9 cellular contexts compared by ENCODE assay signal in the genomic region with DNA sequence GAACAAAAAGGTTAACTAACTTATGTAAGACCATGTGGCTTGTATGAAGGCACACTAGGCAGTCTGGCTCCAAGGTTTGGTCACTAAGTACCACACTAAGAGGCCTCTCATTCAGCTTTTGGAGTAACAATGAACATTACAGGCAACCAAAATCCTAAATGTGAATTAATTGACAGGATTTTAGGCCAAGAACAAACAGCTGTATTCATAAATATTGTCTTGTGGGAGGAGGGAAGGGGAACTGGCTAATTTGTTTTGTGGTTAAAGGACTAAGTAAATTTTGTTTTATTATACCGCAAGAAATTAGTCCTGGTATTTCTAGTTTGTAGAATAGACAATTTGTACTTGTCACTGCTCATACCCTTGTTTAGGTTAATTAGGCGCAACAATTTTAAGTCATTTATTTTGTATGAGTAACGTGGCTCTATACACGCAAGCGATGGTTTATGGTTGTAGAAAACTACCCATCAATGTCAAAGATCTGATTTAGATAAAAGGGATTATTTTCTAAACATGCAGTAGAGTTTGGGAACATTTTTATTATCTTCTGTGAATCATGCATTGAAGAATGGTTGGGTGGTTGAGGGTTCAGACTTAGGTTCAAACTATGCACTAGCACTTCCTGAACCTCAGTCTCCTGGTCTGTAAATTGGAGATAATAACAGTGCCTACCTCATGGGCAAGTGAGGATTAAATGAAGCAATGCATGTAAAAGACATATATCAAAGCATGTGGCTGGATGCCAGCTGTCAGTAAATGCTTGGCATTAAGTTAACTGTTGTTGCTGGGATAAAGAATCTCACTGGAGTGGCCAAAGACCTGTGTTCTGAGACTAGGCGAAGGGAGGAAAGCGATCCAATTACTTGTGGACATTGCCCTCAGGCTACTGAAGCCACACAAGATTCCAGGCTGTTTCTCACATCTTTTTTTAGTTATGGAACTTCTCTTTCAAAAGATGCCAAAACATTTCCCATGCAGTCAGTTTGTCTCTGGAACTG. TPM values are rescaled to one million over a fixed set of nuclear protein-coding genes. Genes with fewer than 3 reads are reported as not detected.
DNase-seq lines count a peak whose midpoint lies in the region; ATAC-seq and TF ChIP-seq lines count a peak whose summit lies in the region.
"Had no signal": no experiment of that assay in that cellular context is flagged by ENCODE, and none has a peak within 500 bp of the region (broad histone marks: within the 10 kb centered on the region; RNA-seq: fewer than 3 reads in every experiment).

No MANE protein-coding gene starts in this region.

- H3K9me3 Mint-ChIP-seq in activated T-helper 2 cell treated with anti-CD3 and anti-CD28 coated beads, Interferon-gamma antibody, Interleukin-2, Interleukin-4, amounts not matched to agents 10 μg/mL and 5 μg/mL and 100 μg/mL, durations not matched to agents 14 hours and 24 hours and 36 hours = no peaks in the 10 kb centered on the region
- no peaks in the 10 kb centered on the region for H3K9me3 Mint-ChIP-seq in natural killer cell

- ATAC-seq in natural killer cell = no peak

- no peaks in the 10 kb centered on the region for H3K36me3 ChIP-seq in effector memory CD4-positive, alpha-beta T cell (ENCODE audit: control insufficient read depth, insufficient read depth, low read length)

- peaks cover 21% of the 10 kb centered on the region for H3K4me1 Mint-ChIP-seq in activated T-helper 2 cell treated with anti-CD3 and anti-CD28 coated beads, Interferon-gamma antibody, Interleukin-2, Interleukin-4, amounts not matched to agents 10 μg/mL and 5 μg/mL and 100 μg/mL, durations not matched to agents 14 hours and 24 hours and 36 hours (ENCODE audit: low read depth)
- peaks cover 31 to 34% of the 10 kb centered on the region in 2 donors for H3K4me1 Mint-ChIP-seq in natural killer cell

- H3K27me3 ChIP-seq in effector memory CD4-positive, alpha-beta T cell (replicated peaks; ENCODE audit: control insufficient read depth, insufficient read depth, low read length, poor library complexity, severe bottlenecking) = no peaks in the 10 kb centered on the region

- H3K27me3 Mint-ChIP-seq in activated T-helper 2 cell treated with anti-CD3 and anti-CD28 coated beads, Interferon-gamma antibody, Interleukin-2, Interleukin-4, amounts not matched to agents 10 μg/mL and 5 μg/mL and 100 μg/mL, durations not matched to agents 14 hours and 24 hours and 36 hours (ENCODE audit: low read depth) = peaks cover 24% of the 10 kb centered on the region
- H3K27me3 Mint-ChIP-seq in natural killer cell (ENCODE audit: low read depth in 2 of 2) = peaks cover 0 to 16% of the 10 kb centered on the region in 2 donors

- H3K9me3 ChIP-seq in effector memory CD4-positive, alpha-beta T cell (ENCODE audit: control insufficient read depth, low read length) = no peaks in the 10 kb centered on the region

- intact Hi-C loops in activated T-helper 2 cell treated with anti-CD3 and anti-CD28 coated beads, Interferon-gamma antibody, Interleukin-2, Interleukin-4, amounts not matched to agents 10 μg/mL and 5 μg/mL and 100 μg/mL, durations not matched to agents 14 hours and 24 hours and 36 hours (cut with micrococcal nuclease) = loop anchor here (1.0 kb wide), 1 partner anchor 84 kb away; a partner anchor contains a TSS
- intact Hi-C loops in natural killer cell (cut with micrococcal nuclease) = loop anchor here (5.0 kb wide), 1 partner anchor 227 kb away; no protein-coding TSS in a partner anchor

- no peak for TF ChIP-seq CTCF in LNCaP clone FGC (IDR thresholded peaks at IDR 0.05; ENCODE audit: control insufficient read depth, extremely low read depth, insufficient read depth)
- TF ChIP-seq CTCF in natural killer cell (IDR thresholded peaks at IDR 0.05) = no peak
- no peak for TF ChIP-seq CTCF in GM20000 (IDR thresholded peaks at IDR 0.05; ENCODE audit: extremely low read depth, missing control alignments)
- no peak for TF ChIP-seq CTCF in GM13977 (IDR thresholded peaks at IDR 0.05; ENCODE audit: extremely low read depth, insufficient read depth, missing control alignments)

- no peak overlapping the region for H3K4me3 ChIP-seq in LNCaP clone FGC (ENCODE audit: low read depth, low read length)
- H3K4me3 ChIP-seq in effector memory CD4-positive, alpha-beta T cell (ENCODE audit: insufficient read depth, low read depth, low read length, poor library complexity, severe bottlenecking) = no peak overlapping the region

- H3K4me3 Mint-ChIP-seq in activated T-helper 2 cell treated with anti-CD3 and anti-CD28 coated beads, Interferon-gamma antibody, Interleukin-2, Interleukin-4, amounts not matched to agents 10 μg/mL and 5 μg/mL and 100 μg/mL, durations not matched to agents 14 hours and 24 hours and 36 hours (ENCODE audit: low read depth) = peak overlapping the region; percentile 47
- peak overlapping the region; percentile 81 for H3K4me3 Mint-ChIP-seq in natural killer cell

- H3K27ac ChIP-seq in effector memory CD4-positive, alpha-beta T cell (ENCODE audit: insufficient read depth, low read length, poor library complexity, severe bottlenecking) = no peak overlapping the region

- no peak overlapping the region for H3K27ac Mint-ChIP-seq in activated T-helper 2 cell treated with anti-CD3 and anti-CD28 coated beads, Interferon-gamma antibody, Interleukin-2, Interleukin-4, amounts not matched to agents 10 μg/mL and 5 μg/mL and 100 μg/mL, durations not matched to agents 14 hours and 24 hours and 36 hours
- H3K27ac Mint-ChIP-seq in natural killer cell = peak overlapping the region; percentile 71 to 81

- peaks cover 17% of the 10 kb centered on the region for H3K36me3 Mint-ChIP-seq in activated T-helper 2 cell treated with anti-CD3 and anti-CD28 coated beads, Interferon-gamma antibody, Interleukin-2, Interleukin-4, amounts not matched to agents 10 μg/mL and 5 μg/mL and 100 μg/mL, durations not matched to agents 14 hours and 24 hours and 36 hours (ENCODE audit: low read depth)
- H3K36me3 Mint-ChIP-seq in natural killer cell = no peaks in the 10 kb centered on the region

- peaks cover 4% of the 10 kb centered on the region for H3K4me1 ChIP-seq in effector memory CD4-positive, alpha-beta T cell (ENCODE audit: control insufficient read depth, insufficient read depth, low read length, poor library complexity, severe bottlenecking)

- DNase-seq in NCI-H2081 (lab: John Stamatoyannopoulos, UW) (peak; percentile 58 to 86), NCI-H2081 treated with DMSO at 0.1 percent for 48 hours (lab: John Stamatoyannopoulos, UW) (no peak), LNCaP clone FGC (ENCODE audit: low read depth) (peak; percentile 71), natural killer cell (no peak), GM20000 (ENCODE audit: low spot score) (no peak), GM13977 (ENCODE audit: low spot score) (no peak)
- DNase-seq in activated T-helper 2 cell treated with anti-CD3 and anti-CD28 coated beads, Interferon-gamma antibody, Interleukin-2, Interleukin-4, amounts not matched to agents 10 μg/mL and 5 μg/mL and 100 μg/mL, durations not matched to agents 14 hours and 24 hours and 36 hours (ENCODE audit: low spot score) = no peak
- DNase-seq in effector memory CD4-positive, alpha-beta T cell = no peak
- DNase-seq: activated CD8-positive, alpha-beta memory T cell treated with anti-CD3 and anti-CD28 coated beads, Interleukin-2, amount 50 U/mL, for 4 hours had no signal

- in situ Hi-C loops in GM13977 (cut with MboI; ENCODE audit: low pct_unique_long_range_greater_than_20kb, low sequenced_read_pairs, unreplicated experiment) = no loop called here

RNA-seq across cellular contexts. Expression of a gene that starts 1.3 kb away (rescaled TPM):
- 17.0 and 20.9 TPM in 2 replicates for total RNA-seq in activated T-helper 2 cell treated with anti-CD3 and anti-CD28 coated beads, Interferon-gamma antibody, Interleukin-2, Interleukin-4, amounts not matched to agents 10 μg/mL and 5 μg/mL and 100 μg/mL, durations not matched to agents 14 hours and 24 hours and 36 hours
- total RNA-seq in natural killer cell = 10 to 100 TPM; 33.0 to 67.4 (median 51.8) TPM

Comparison
In these comparisons a context has a peak if more than half of its experiments do, and no peak if none do; other contexts are left out.
1. DNase-seq: peak in NCI-H2081 (2 of 2) and LNCaP clone FGC (single experiment); none in NCI-H2081 treated with DMSO at 0.1 percent for 48 hours (single experiment), activated T-helper 2 cell treated with anti-CD3 and anti-CD28 coated beads, Interferon-gamma antibody, Interleukin-2, Interleukin-4, amounts not matched to agents 10 μg/mL and 5 μg/mL and 100 μg/mL, durations not matched to agents 14 hours and 24 hours and 36 hours (single experiment), natural killer cell (single experiment), GM20000 (single experiment), effector memory CD4-positive, alpha-beta T cell (0 of 3) and GM13977 (single experiment).